1 cellular context compared by ENCODE assay signal in genomic region chr14:35285991-35286564, GRCh38.
TF ChIP-seq lines count a peak whose summit lies in the region.

No MANE protein-coding gene starts in this region.

TF ChIP-seq in GM12878, 131 proteins besides CTCF, POLR2A, EP300 and RAD21:
- TF ChIP-seq ZBTB40 (IDR thresholded peaks at IDR 0.05; ENCODE audit: borderline replicate concordance) (0 out of 2 replicates have a peak, but pooled peaks have one; percentile 7), IRF4 (IDR thresholded peaks at IDR 0.05; ENCODE audit: low read depth, low read length) (peak; percentile 27; the same call in 1 of the 2 replicates), RUNX3 (IDR thresholded peaks at IDR 0.05; ENCODE audit: low read length) (peak; percentile 50), FOXK2 (IDR thresholded peaks at IDR 0.05) (no peak)
TF ChIP-seq in GM12878: peak in this region for 3.
